Comparison of ENCODE assay signal across 22 cellular contexts in the genomic region with DNA sequence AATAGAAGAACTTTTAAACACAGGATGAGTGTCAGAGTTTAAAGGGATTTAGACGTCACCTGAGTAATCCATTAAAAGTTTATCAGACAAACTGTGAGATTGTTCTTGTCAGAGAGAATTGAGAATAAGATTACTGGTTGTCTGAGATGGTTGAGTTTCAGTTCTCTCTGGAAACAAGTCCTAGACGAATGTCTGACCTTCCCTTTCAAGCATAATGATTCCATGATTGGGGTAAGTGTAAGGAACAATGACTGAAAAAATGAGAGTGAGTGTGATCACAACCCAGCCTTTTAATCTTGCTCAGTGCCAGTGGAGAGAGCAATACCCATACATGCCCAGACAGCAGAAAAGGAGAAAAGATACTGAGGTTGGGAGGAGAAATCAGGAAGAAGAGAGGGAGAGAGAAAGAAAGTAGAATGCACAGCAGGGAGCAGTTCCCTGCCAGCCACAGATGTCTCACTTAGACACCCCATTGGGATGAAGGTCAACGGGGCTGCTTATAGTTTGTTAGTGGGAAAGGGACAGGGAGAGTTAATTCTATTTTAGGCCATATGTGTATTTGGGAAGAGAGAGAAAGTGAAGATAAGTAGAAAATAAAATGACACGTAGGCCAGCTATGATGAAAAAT. TPM values are rescaled to one million over a fixed set of nuclear protein-coding genes. Genes with fewer than 3 reads are reported as not detected.
A peak's percentile ranks its signal among the peaks of the same experiment; 100 is the strongest.
DNase-seq lines count a peak whose midpoint lies in the region; ATAC-seq, FAIRE-seq and TF ChIP-seq lines count a peak whose summit lies in the region.
"Had no signal": no experiment of that assay in that cellular context is flagged by ENCODE, and none has a peak within 500 bp of the region (broad histone marks: within the 10 kb centered on the region; RNA-seq: fewer than 3 reads in every experiment).

No MANE protein-coding gene starts in this region.

- 25% methylated on average over 4 of the region's 4 CpGs for WGBS in GM12878 (ENCODE audit: insufficient coverage, insufficient replicate concordance, low lambda C conversion rate, missing lambda C conversion rate)

- no peaks in the 10 kb centered on the region for H3K9me3 ChIP-seq in GM12878 (replicated peaks; ENCODE audit: control insufficient read depth, insufficient read depth, low read length)

- H3K79me2 ChIP-seq in GM12878 (ENCODE audit: control insufficient read depth, insufficient read depth, low read length): no peaks in the 10 kb centered on the region

- peaks cover 14% of the 10 kb centered on the region for H3K4me1 Mint-ChIP-seq in stimulated activated memory B cell treated with anti-CD40 and anti-IgM and Interleukin-4, amounts not matched to agents 10 μg/mL and 1 μg/mL and 100 μg/mL, for 72 hours
- no peaks in the 10 kb centered on the region for H3K4me1 Mint-ChIP-seq in HFFc6 (ENCODE audit: low read depth)
- H3K4me1 Mint-ChIP-seq: CD4-positive, CD25-positive, alpha-beta regulatory T cell had no signal

- 0 out of 2 replicates have a peak overlapping the region, but pooled peaks have one; percentile 8 for H3K4me2 ChIP-seq in GM12878 (ENCODE audit: control insufficient read depth, insufficient read depth)

- H2AFZ ChIP-seq in GM12878 (ENCODE audit: control insufficient read depth, low read depth, low read length): 0 out of 2 replicates have a peak overlapping the region, but pooled peaks have one; percentile 10

- H3K27ac ChIP-seq in GM12878 (ENCODE audit: control insufficient read depth, insufficient read depth): no peak overlapping the region; the same call in 1 of the 2 replicates
- H3K27ac ChIP-seq: RWPE1 had no signal

- no peaks in the 10 kb centered on the region for H3K36me3 ChIP-seq in GM12878 (ENCODE audit: control insufficient read depth in 2 of 2, insufficient read depth in 2 of 2, low read length in 1 of 2)

- H3K27me3 Mint-ChIP-seq in stimulated activated memory B cell treated with anti-CD40 and anti-IgM and Interleukin-4, amounts not matched to agents 10 μg/mL and 1 μg/mL and 100 μg/mL, for 72 hours: no peaks in the 10 kb centered on the region
- peaks cover 11% of the 10 kb centered on the region for H3K27me3 Mint-ChIP-seq in HFFc6 (ENCODE audit: insufficient read depth)

- no peaks in the 10 kb centered on the region for H3K9me3 Mint-ChIP-seq in stimulated activated memory B cell treated with anti-CD40 and anti-IgM and Interleukin-4, amounts not matched to agents 10 μg/mL and 1 μg/mL and 100 μg/mL, for 72 hours
- H3K9me3 Mint-ChIP-seq in HFFc6: no peaks in the 10 kb centered on the region

- no peak overlapping the region for H3K27ac Mint-ChIP-seq in stimulated activated memory B cell treated with anti-CD40 and anti-IgM and Interleukin-4, amounts not matched to agents 10 μg/mL and 1 μg/mL and 100 μg/mL, for 72 hours
- no peak overlapping the region for H3K27ac Mint-ChIP-seq in HFFc6
- H3K27ac Mint-ChIP-seq: CD4-positive, CD25-positive, alpha-beta regulatory T cell had no signal

- H3K4me1 ChIP-seq in GM12878 (ENCODE audit: control insufficient read depth, insufficient read depth, low read length): peaks cover 8% of the 10 kb centered on the region; the same call in 1 of the 2 replicates

- RAD21 ChIA-PET in GM12878 (lab: Charles Lee; ENCODE audit: unreplicated experiment): no interaction called here

- intact Hi-C loops in GM12878 (cut with micrococcal nuclease; ENCODE audit: unreplicated experiment): no loop called here

- TF ChIP-seq RAD21 in GM12878 (IDR thresholded peaks at IDR 0.05; ENCODE audit: insufficient read depth, low read depth, low read length): no peak

- POLR2A ChIA-PET in GM12878 (lab: Charles Lee): no interaction called here

- no peaks in the 10 kb centered on the region for H3K27me3 ChIP-seq in GM12878 (replicated peaks in 1 of 2; ENCODE audit: control insufficient read depth in 2 of 2, insufficient read depth in 2 of 2, low read length in 1 of 2)

- CTCF ChIA-PET in GM12878 (lab: Yijun Ruan, JAX): no interaction called here

- H3K4me3 Mint-ChIP-seq in stimulated activated memory B cell treated with anti-CD40 and anti-IgM and Interleukin-4, amounts not matched to agents 10 μg/mL and 1 μg/mL and 100 μg/mL, for 72 hours: no peak overlapping the region
- no peak overlapping the region for H3K4me3 Mint-ChIP-seq in HFFc6
- H3K4me3 Mint-ChIP-seq: CD4-positive, CD25-positive, alpha-beta regulatory T cell had no signal

- DNase-seq in GM12891 (ENCODE audit: insufficient read length, low spot score) (no peak), MV-4-11 (lab: John Stamatoyannopoulos, UW) (peak; percentile 5), GM12878 (ENCODE audit: low read depth, low spot score) (no peak), HFFc6 (no peak)
- DNase-seq in activated effector memory CD4-positive, alpha-beta T cell treated with anti-CD3 and anti-CD28 coated beads, Interleukin-2, amount 50 U/mL, for 16 hours: no peak
- DNase-seq in activated CD4-positive, CD25-positive, alpha-beta regulatory T cell treated with anti-CD3 and anti-CD28 coated beads, Interleukin-2, amount 50 U/mL, for 72 hours: no peak
- DNase-seq: 8988T; ACHN; CD4-positive, CD25-positive, alpha-beta regulatory T cell; Kasumi-1; NCI-H1105 treated with DMSO at 0.1 percent for 48 hours; NCI-H146; NCI-H2029 treated with DMSO at 0.1 percent for 48 hours; NCI-H446 treated with DMSO at 0.1 percent for 48 hours; NCI-H526 treated with DMSO at 0.1 percent for 48 hours; SHP77 had no signal

- no peak for ATAC-seq in GM12878
- ATAC-seq in stimulated activated memory B cell treated with anti-CD40 and anti-IgM and Interleukin-4, amounts not matched to agents 10 μg/mL and 1 μg/mL and 100 μg/mL, for 72 hours: peak; percentile 55
- ATAC-seq: HCT116, K562, Panc1 had no signal

- TF ChIP-seq POLR2A in GM12891 (IDR thresholded peaks at IDR 0.05; ENCODE audit: low read depth, low read length) (no peak), GM12878 (IDR thresholded peaks at IDR 0.05; ENCODE audit: low read depth, low read length) (no peak)

- H3K9ac ChIP-seq in GM12878 (ENCODE audit: control insufficient read depth, insufficient read depth, low read length): no peak overlapping the region

- H3K36me3 Mint-ChIP-seq in stimulated activated memory B cell treated with anti-CD40 and anti-IgM and Interleukin-4, amounts not matched to agents 10 μg/mL and 1 μg/mL and 100 μg/mL, for 72 hours: no peaks in the 10 kb centered on the region
- H3K36me3 Mint-ChIP-seq in HFFc6 (ENCODE audit: low read depth): no peaks in the 10 kb centered on the region
- H3K36me3 Mint-ChIP-seq: CD4-positive, CD25-positive, alpha-beta regulatory T cell had no signal

- BruUV-seq in GM12878 (replicated peaks; lab: Mats Ljungman, UMichigan): no TSS peak

- TF ChIP-seq EP300 in GM12878 (IDR thresholded peaks at IDR 0.05; ENCODE audit: borderline replicate concordance in 1 of 2, control insufficient read depth in 1 of 2, low read depth in 2 of 2, low read length in 2 of 2): no peak

- no peaks in the 10 kb centered on the region for H4K20me1 ChIP-seq in GM12878 (ENCODE audit: control insufficient read depth, insufficient read depth)

- in situ Hi-C loops in GM12878 (cut with MboI): no loop called here

- FAIRE-seq in GM12891 (lab: Jason Lieb, UNC) (peak; percentile 77), GM12878 (lab: Jason Lieb, UNC) (no peak)
- FAIRE-seq: HTR-8/SVneo, K562 had no signal

- TF ChIP-seq CTCF in GM12878 (IDR thresholded peaks at IDR 0.05 in 2 of 3, conservative IDR thresholded peaks at IDR 0.05 in 1 of 3; ENCODE audit: control insufficient read depth in 2 of 3, extremely low read depth in 1 of 3, insufficient read depth in 1 of 3, low read depth in 3 of 3, low read length in 3 of 3) (no peak), HFFc6 (IDR thresholded peaks at IDR 0.05) (no peak)

- H3K4me3 ChIP-seq in GM12878: no peak overlapping the region
- H3K4me3 ChIP-seq: K562 had no signal

- SMC1A ChIA-PET in GM12878 (lab: Charles Lee; ENCODE audit: uncharacterized antibody, unreplicated experiment): no interaction called here

TF ChIP-seq in GM12891, 5 proteins besides CTCF, POLR2A, EP300 and RAD21:
- TF ChIP-seq PAX5 (IDR thresholded peaks at IDR 0.05; ENCODE audit: insufficient read depth, low read length, severe bottlenecking): no peak
- TF ChIP-seq SPI1 (IDR thresholded peaks at IDR 0.05; ENCODE audit: low read depth, low read length): peak; percentile 66

TF ChIP-seq in GM12878, 131 proteins besides CTCF, POLR2A, EP300 and RAD21:
- TF ChIP-seq SPI1 (IDR thresholded peaks at IDR 0.05; ENCODE audit: borderline replicate concordance, insufficient read depth, low read depth, low read length) (peak; percentile 44; the same call in 1 of the 2 replicates), USF1 (IDR thresholded peaks at IDR 0.05; ENCODE audit: borderline replicate concordance, extremely low read length, insufficient read depth, low read depth, low read length) (no peak)

RNA-seq across cellular contexts. Expression of gene GRIP1, which starts 4.3 kb away (rescaled TPM):
- polyA plus RNA-seq in GM12891 (2012; ENCODE audit: low read depth, missing spikeins): 0.05 TPM
- total RNA-seq in GM12878 (2013; cell fraction: nucleolus; rRNA removed): not detected in 2 replicates
- total RNA-seq in GM12878 (2014; rRNA removed) (not detected in 2 replicates), GM12878 (2014; rRNA removed; fragmentation: Illumina TruSeq; extraction: Trizol) (0.09 TPM in 1 of 2 replicates, not detected in the other), GM12878 (2021) (0.85 TPM in 1 of 2 replicates, not detected in the other)
- not detected for polyA plus RNA-seq in GM12878 (2011; ENCODE audit: low read depth)
- polyA plus RNA-seq in GM12878 (2011; rRNA removed) (0.03 and 0.05 TPM in 2 replicates), GM12878 (2014; fragmentation: Illumina TruSeq; extraction: Trizol) (not detected in 2 replicates), GM12878 (2014; fragmentation: Nextera tagmentation; extraction: Ambion mirVana) (not detected), GM12878 (2014; rRNA removed) (0.03 and 0.50 TPM in 2 replicates), GM12878 (2016; fragmentation: Nextera tagmentation; extraction: Ambion mirVana) (not detected)
- polyA plus RNA-seq in GM12878 (2011; cell fraction: cytosol; rRNA removed): 0.02 TPM in 1 of 2 replicates, not detected in the other
- polyA plus RNA-seq in GM12878 (2011; cell fraction: nucleus; rRNA removed): 0.03 TPM in 1 of 2 replicates, not detected in the other
- polyA plus RNA-seq in GM12878 (2012): 0.14 and 0.19 TPM in 2 replicates
- polyA minus RNA-seq in GM12878 (2011; rRNA and poly(A)+ RNA removed): not detected in 2 replicates
- not detected in 2 replicates for polyA minus RNA-seq in GM12878 (2011; cell fraction: cytosol; rRNA and poly(A)+ RNA removed)
- 0.12 TPM in 1 of 2 replicates, not detected in the other for polyA minus RNA-seq in GM12878 (2011; cell fraction: nucleus; rRNA and poly(A)+ RNA removed)
- total RNA-seq in HFFc6 (2021; fragmentation: NEBNext Ultra II Directional; extraction: Animal tissue kit (Norgen Biotek cat#: 25700)): under 1 TPM in 2 of 6 experiments, not detected in 4; 0.31 to 0.60 TPM
